16 cellular contexts compared by ENCODE assay signal in the genomic region with DNA sequence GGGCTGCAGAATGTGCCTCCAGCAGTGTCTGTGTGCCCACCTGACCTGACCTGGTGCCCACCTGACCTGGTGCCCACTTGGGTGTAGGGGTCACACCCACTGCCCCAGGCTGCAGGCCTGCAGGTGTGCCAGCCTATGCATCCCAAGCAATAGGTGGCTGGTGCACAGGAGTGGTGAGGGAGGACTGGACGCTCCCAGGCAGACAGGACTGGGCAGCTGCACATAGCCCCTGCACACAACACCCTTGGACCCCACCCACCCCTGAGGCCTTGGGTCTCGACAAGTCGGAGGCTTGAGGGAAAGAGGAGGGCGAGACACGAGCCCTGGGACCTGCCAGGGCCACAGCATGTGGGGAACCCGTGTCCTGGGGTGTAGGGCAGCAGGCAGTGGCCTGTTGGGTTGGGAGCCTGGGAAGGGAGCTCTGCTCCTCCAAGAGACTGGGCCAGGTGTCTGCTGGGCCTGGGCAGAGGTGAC. TPM values are rescaled to one million over a fixed set of nuclear protein-coding genes. Genes with fewer than 3 reads are reported as not detected.
DNase-seq lines count a peak whose midpoint lies in the region; ATAC-seq and TF ChIP-seq lines count a peak whose summit lies in the region.
"Had no signal": no experiment of that assay in that cellular context is flagged by ENCODE, and none has a peak within 500 bp of the region (broad histone marks: within the 10 kb centered on the region; RNA-seq: fewer than 3 reads in every experiment).

No MANE protein-coding gene starts in this region.

- H3K4me3 ChIP-seq in BLaER1 treated with 17β-estradiol and CSF1 and Interleukin-3, amounts not matched to agents 10 nM and 100 nM: no peak overlapping the region
- H3K4me3 ChIP-seq in esophagus squamous epithelium: no peak overlapping the region
- H3K4me3 ChIP-seq: GM23248 had no signal

- no peak overlapping the region for H2AFZ ChIP-seq in H9 (ENCODE audit: low read length)
- H2AFZ ChIP-seq: GM23248 had no signal

- H3K14ac ChIP-seq in H9 (ENCODE audit: insufficient read depth, low read length): no peak overlapping the region

- no peak overlapping the region for H4K5ac ChIP-seq in H9 (ENCODE audit: insufficient read length, low read depth, low read length)

- no peak overlapping the region for H2BK120ac ChIP-seq in H9 (ENCODE audit: low read depth, low read length, poor library complexity, severe bottlenecking)

- no peak overlapping the region for H3T11ph ChIP-seq in H9 (ENCODE audit: low read length)

- H3K4me1 ChIP-seq in BLaER1 treated with 17β-estradiol and CSF1 and Interleukin-3, amounts not matched to agents 10 nM and 100 nM: peaks cover 38 to 89% (median 78%) of the 10 kb centered on the region in 10 experiments
- no peaks in the 10 kb centered on the region; the same call in 1 of the 2 replicates for H3K4me1 ChIP-seq in H9 (ENCODE audit: insufficient read depth, low read length)
- peaks cover 48 to 90% (median 57%) of the 10 kb centered on the region in 3 donors for H3K4me1 ChIP-seq in esophagus squamous epithelium

- WGBS in H9 (ENCODE audit: extremely low coverage, insufficient read length, low lambda C conversion rate): no CpG with 5 or more reads among the region's 6 CpGs
- WGBS in esophagus squamous epithelium, 2 donors: no CpG with 5 or more reads among the region's 6 CpGs

- DNase-seq in H9 (peak; percentile 26), esophagus squamous epithelium (lab: John Stamatoyannopoulos, UW) (no peak), sciatic nerve (ENCODE audit: low spot score) (peak; percentile 54), NK-92 (lab: John Stamatoyannopoulos, UW; ENCODE audit: unreplicated experiment) (no peak), GDM1 (lab: John Stamatoyannopoulos, UW) (no peak), activated gamma-delta T cell (lab: John Stamatoyannopoulos, UW) (no peak)
- DNase-seq in stimulated activated CD4-positive, alpha-beta T cell treated with anti-CD3 and anti-CD28 coated beads, Interleukin-2, amount 100 ng/mL, for 48 hours: no peak
- DNase-seq: AML-193; effector memory CD8-positive, alpha-beta T cell; GM23248; hippocampal formation; kidney glomerular epithelial cell; NCI-H1092 treated with DMSO at 0.1 percent for 48 hours had no signal

- no peaks in the 10 kb centered on the region for H3K36me3 Mint-ChIP-seq in H9 (ENCODE audit: insufficient read depth in 1 of 3, low read depth in 3 of 3)

- no peak overlapping the region for H2AK5ac ChIP-seq in H9 (ENCODE audit: insufficient read length, low read length)

- no peaks in the 10 kb centered on the region for H3K79me2 ChIP-seq in H9 (ENCODE audit: insufficient read depth, low read length)

- no peak overlapping the region for H3K56ac ChIP-seq in H9 (ENCODE audit: insufficient read length, low read depth, low read length)

- peaks cover 3% of the 10 kb centered on the region for H3K27me3 Mint-ChIP-seq in H9 (ENCODE audit: low read depth)

- peaks cover 0 to 8% (median 0%) of the 10 kb centered on the region in 11 experiments; a peak in 4 of 22 replicates for H3K27me3 ChIP-seq in BLaER1 treated with 17β-estradiol and CSF1 and Interleukin-3, amounts not matched to agents 10 nM and 100 nM
- H3K27me3 ChIP-seq in H9 (ENCODE audit: insufficient read depth, low read length): no peaks in the 10 kb centered on the region
- peaks cover 0 to 34% (median 0%) of the 10 kb centered on the region in 4 donors for H3K27me3 ChIP-seq in esophagus squamous epithelium

- H3K23ac ChIP-seq in H9 (ENCODE audit: insufficient read length, low read depth, low read length): no peak overlapping the region

- no peaks in the 10 kb centered on the region for H3K9me3 Mint-ChIP-seq in H9
- H3K9me3 Mint-ChIP-seq: activated T-helper 2 cell treated with anti-CD3 and anti-CD28 coated beads, Interferon-gamma antibody, Interleukin-2, Interleukin-4, amounts not matched to agents 10 μg/mL and 5 μg/mL and 100 μg/mL, durations not matched to agents 14 hours and 24 hours and 36 hours; effector memory CD8-positive, alpha-beta T cell had no signal

- peaks cover 0 to 9% (median 0%) of the 10 kb centered on the region in 11 experiments; a peak in 2 of 22 replicates for H4K20me1 ChIP-seq in BLaER1 treated with 17β-estradiol and CSF1 and Interleukin-3, amounts not matched to agents 10 nM and 100 nM
- no peaks in the 10 kb centered on the region for H4K20me1 ChIP-seq in H9 (ENCODE audit: control insufficient read depth, insufficient read depth, insufficient read length)

- H3K27ac Mint-ChIP-seq in H9: no peak overlapping the region
- H3K27ac Mint-ChIP-seq: activated T-helper 2 cell treated with anti-CD3 and anti-CD28 coated beads, Interferon-gamma antibody, Interleukin-2, Interleukin-4, amounts not matched to agents 10 μg/mL and 5 μg/mL and 100 μg/mL, durations not matched to agents 14 hours and 24 hours and 36 hours; effector memory CD8-positive, alpha-beta T cell had no signal

- H3K79me1 ChIP-seq in H9 (ENCODE audit: insufficient read depth, low read depth, low read length, poor library complexity, severe bottlenecking): no peaks in the 10 kb centered on the region

- H3K4me1 Mint-ChIP-seq in H9: peaks cover 8 to 16% of the 10 kb centered on the region in 2 experiments; a peak in 3 of 4 replicates

- peak overlapping the region in 1 of 11 experiments; percentile 1; a peak in 2 of 22 replicates for H3K27ac ChIP-seq in BLaER1 treated with 17β-estradiol and CSF1 and Interleukin-3, amounts not matched to agents 10 nM and 100 nM
- no peak overlapping the region for H3K27ac ChIP-seq in H9 (ENCODE audit: insufficient read length, low read depth, low read length)
- peak overlapping the region; percentile 90 to 95 (median 92) for H3K27ac ChIP-seq in esophagus squamous epithelium
- H3K27ac ChIP-seq: GM23248, VCaP had no signal

- no peak for TF ChIP-seq POLR2A in esophagus squamous epithelium (IDR thresholded peaks at IDR 0.05)

- ATAC-seq in sciatic nerve: no peak
- ATAC-seq: effector memory CD8-positive, alpha-beta T cell had no signal

- no peak for TF ChIP-seq CTCF in H9 (conservative IDR thresholded peaks at IDR 0.05)
- no peak for TF ChIP-seq CTCF in esophagus squamous epithelium (IDR thresholded peaks at IDR 0.05)

- intact Hi-C loops in esophagus squamous epithelium (cut with DNase I) (no loop called here), sciatic nerve (cut with DNase I) (no loop called here)

- no peak overlapping the region for H4K8ac ChIP-seq in H9 (replicated peaks; ENCODE audit: insufficient read length, low read depth, low read length)

- H3K4me2 ChIP-seq in BLaER1 treated with 17β-estradiol and CSF1 and Interleukin-3, amounts not matched to agents 10 nM and 100 nM: peak overlapping the region in 6 of 11 experiments; percentile 22 to 57 (median 49); a peak in 5 of 22 replicates
- no peak overlapping the region for H3K4me2 ChIP-seq in H9 (ENCODE audit: insufficient read depth, insufficient read length, low read length)

- H3K4ac ChIP-seq in H9 (ENCODE audit: low read depth, low read length): no peak overlapping the region

- no peak overlapping the region for H3K18ac ChIP-seq in H9 (ENCODE audit: insufficient read length, low read depth, low read length)

- no peaks in the 10 kb centered on the region for H3K23me2 ChIP-seq in H9 (ENCODE audit: insufficient read length, low read depth, low read length, poor library complexity, severe bottlenecking)

- H2BK20ac ChIP-seq in H9 (ENCODE audit: low read depth, low read length, poor library complexity, severe bottlenecking): no peak overlapping the region

- H3K9me3 ChIP-seq in BLaER1 treated with 17β-estradiol and CSF1 and Interleukin-3, amounts not matched to agents 10 nM and 100 nM (replicated peaks in 1 of 11): no peaks in the 10 kb centered on the region
- H3K9me3 ChIP-seq in H9 (ENCODE audit: control insufficient read depth, low read depth, low read length) (no peaks in the 10 kb centered on the region), esophagus squamous epithelium (no peaks in the 10 kb centered on the region)

- H2BK12ac ChIP-seq in H9 (ENCODE audit: insufficient read length, low read depth, low read length): no peak overlapping the region

- no peaks in the 10 kb centered on the region for H3K36me3 ChIP-seq in BLaER1 treated with 17β-estradiol and CSF1 and Interleukin-3, amounts not matched to agents 10 nM and 100 nM
- H3K36me3 ChIP-seq in esophagus squamous epithelium: no peaks in the 10 kb centered on the region

- H2BK15ac ChIP-seq in H9 (ENCODE audit: low read depth, low read length): no peak overlapping the region

- peak overlapping the region in 2 of 11 experiments; percentile 7 to 14; a peak in 3 of 22 replicates for H3K9ac ChIP-seq in BLaER1 treated with 17β-estradiol and CSF1 and Interleukin-3, amounts not matched to agents 10 nM and 100 nM
- no peak overlapping the region for H3K9ac ChIP-seq in H9 (ENCODE audit: extremely low read depth, insufficient read length, low read length)
- H3K9ac ChIP-seq: GM23248 had no signal

- no peak overlapping the region for H3K4me3 Mint-ChIP-seq in H9
- H3K4me3 Mint-ChIP-seq: effector memory CD8-positive, alpha-beta T cell had no signal

- H4K91ac ChIP-seq in H9 (ENCODE audit: insufficient read length, low read depth, low read length): no peak overlapping the region

- no peak overlapping the region for H2BK5ac ChIP-seq in H9 (ENCODE audit: insufficient read length, low read length)

RNA-seq across cellular contexts. Expression of a gene that starts 10.8 kb away (rescaled TPM):
- total RNA-seq in H9 (2021): 22.8 and 23.8 TPM in 2 replicates
- 10 to 100 TPM; 19.6 to 33.9 (median 27.5) TPM for total RNA-seq in esophagus squamous epithelium
- 18.5 TPM for total RNA-seq in sciatic nerve

RNA-seq across cellular contexts. Expression of a gene that starts 35.4 kb away (rescaled TPM):
- total RNA-seq in H9 (2021) (5.9 and 6.2 TPM in 2 replicates), esophagus squamous epithelium (10 to 100 TPM in 3 of 4 donors, 1 to 10 TPM in 1; 8.8 to 17.5 (median 13.5) TPM), sciatic nerve (4.0 TPM)

RNA-seq across cellular contexts. Expression of a gene that starts 57.8 kb away (rescaled TPM):
- total RNA-seq in H9 (2021) (71.4 and 71.7 TPM in 2 replicates), esophagus squamous epithelium (10 to 100 TPM; 26.1 to 41.4 (median 35.2) TPM), sciatic nerve (38.9 TPM)

Comparison
In these comparisons a context has a peak if more than half of its experiments do, and no peak if none do; other contexts are left out.
1. DNase-seq: peak in H9 (single experiment) and sciatic nerve (single experiment); none in esophagus squamous epithelium (single experiment), stimulated activated CD4-positive, alpha-beta T cell treated with anti-CD3 and anti-CD28 coated beads, Interleukin-2, amount 100 ng/mL, for 48 hours (0 of 2), NK-92 (single experiment), GDM1 (single experiment) and activated gamma-delta T cell (single experiment).